ENCODE assay signal across 1 cellular context in the genomic region with DNA sequence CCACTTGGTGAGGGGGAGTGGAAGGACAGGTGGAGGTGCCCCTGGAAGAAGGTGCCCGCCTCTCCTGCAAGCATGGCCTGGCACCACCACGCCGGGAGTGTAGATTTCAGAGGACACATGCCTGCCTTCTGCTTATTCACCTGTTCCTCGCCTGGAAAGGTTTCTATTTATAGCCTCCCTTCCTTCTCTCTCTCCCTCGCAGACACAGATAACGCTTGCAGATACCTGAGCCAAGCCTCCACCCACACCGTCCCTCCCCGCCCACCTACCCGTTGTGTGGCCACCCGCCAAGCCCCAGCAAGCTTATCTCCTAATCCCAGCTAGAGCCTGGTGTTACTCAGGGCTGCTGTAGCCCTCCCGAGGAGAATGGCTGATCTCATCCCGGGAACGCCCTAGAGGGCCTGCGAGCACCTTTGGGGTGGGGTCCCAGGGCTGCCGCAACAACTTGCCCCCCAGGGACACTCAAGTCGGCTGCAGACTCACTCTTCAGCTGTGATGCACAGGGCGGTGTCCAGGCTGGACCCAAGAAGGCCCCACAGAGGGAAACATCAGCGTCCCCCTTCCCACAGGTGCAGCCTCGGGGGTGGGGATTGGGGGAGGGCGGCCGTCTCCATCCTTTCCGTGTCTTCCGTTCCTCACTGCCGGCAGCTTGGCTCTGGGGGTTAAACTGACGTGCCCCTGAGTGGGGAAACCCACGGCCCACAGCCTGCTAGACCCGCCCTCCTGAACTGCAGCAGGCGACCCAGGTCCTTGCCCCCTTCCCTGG.
TF ChIP-seq lines count a peak whose summit lies in the region.

No MANE protein-coding gene starts in this region.

TF ChIP-seq in K562, 482 proteins besides CTCF, POLR2A, EP300 and RAD21 (continued from another document and continues in another):
- no peak for TF ChIP-seq SAP30 (IDR thresholded peaks at IDR 0.05; ENCODE audit: borderline replicate concordance, insufficient read depth, low read depth, low read length, poor library complexity, severe bottlenecking)
- TF ChIP-seq ZNF717 (CRISPR knock-in tag; IDR thresholded peaks at IDR 0.05): no peak
- no peak for TF ChIP-seq PYGO2 (tag; IDR thresholded peaks at IDR 0.05)
- TF ChIP-seq TFE3 (CRISPR knock-in tag; IDR thresholded peaks at IDR 0.05): no peak
- no peak for TF ChIP-seq ZNF23 (CRISPR knock-in tag; IDR thresholded peaks at IDR 0.05)
- peak; percentile 89 for TF ChIP-seq JUN (IDR thresholded peaks at IDR 0.05; ENCODE audit: borderline replicate concordance, low read depth, low read length)
- no peak; the same call in 1 of the 2 replicates for TF ChIP-seq JUN (CRISPR knock-in tag; IDR thresholded peaks at IDR 0.05; ENCODE audit: borderline replicate concordance)
- no peak for TF ChIP-seq RBM25 (IDR thresholded peaks at IDR 0.05; ENCODE audit: low read depth, low read length, severe bottlenecking)
- no peak for TF ChIP-seq NR2F6 (CRISPR knock-in tag; IDR thresholded peaks at IDR 0.05)
- no peak for TF ChIP-seq ZNF512 (tag; IDR thresholded peaks at IDR 0.05)
- TF ChIP-seq KDM4B (IDR thresholded peaks at IDR 0.05; ENCODE audit: borderline replicate concordance in 2 of 2, low read depth in 1 of 2): 0 out of 4 replicates have a peak, but pooled peaks of 1 of the 2 experiments have one; percentile 21
- TF ChIP-seq XRCC3 (IDR thresholded peaks at IDR 0.05): no peak
- TF ChIP-seq GATA2 (CRISPR knock-in tag; IDR thresholded peaks at IDR 0.05): peak; percentile 97
- TF ChIP-seq REST (CRISPR knock-in tag; IDR thresholded peaks at IDR 0.05; ENCODE audit: low read depth): no peak
- TF ChIP-seq ZBTB8A (IDR thresholded peaks at IDR 0.05; ENCODE audit: partially characterized antibody): no peak
- no peak for TF ChIP-seq ADNP (tag; IDR thresholded peaks at IDR 0.05)
- peak; percentile 96 for TF ChIP-seq SOX6 (IDR thresholded peaks at IDR 0.05)
- peak; percentile 76 for TF ChIP-seq KLF13 (tag; IDR thresholded peaks at IDR 0.05; ENCODE audit: borderline replicate concordance, low read depth)
- no peak for TF ChIP-seq ZNF77 (CRISPR knock-in tag; IDR thresholded peaks at IDR 0.05)
- no peak for TF ChIP-seq PPARD (CRISPR knock-in tag; IDR thresholded peaks at IDR 0.05)
- TF ChIP-seq BCL6 (CRISPR knock-in tag; IDR thresholded peaks at IDR 0.05): no peak
- TF ChIP-seq HMG20A (CRISPR knock-in tag; conservative IDR thresholded peaks at IDR 0.05): no peak
- TF ChIP-seq MAFG (tag; conservative IDR thresholded peaks at IDR 0.05): no peak
- TF ChIP-seq SAFB2 (IDR thresholded peaks at IDR 0.05; ENCODE audit: borderline replicate concordance, low read depth, low read length, severe bottlenecking): no peak
- no peak for TF ChIP-seq TEAD2 (tag; IDR thresholded peaks at IDR 0.05)
- TF ChIP-seq, protein P1, sequence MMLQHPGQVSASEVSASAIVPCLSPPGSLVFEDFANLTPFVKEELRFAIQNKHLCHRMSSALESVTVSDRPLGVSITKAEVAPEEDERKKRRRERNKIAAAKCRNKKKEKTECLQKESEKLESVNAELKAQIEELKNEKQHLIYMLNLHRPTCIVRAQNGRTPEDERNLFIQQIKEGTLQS (IDR thresholded peaks at IDR 0.05): peak; percentile 94
- TF ChIP-seq, protein P1 (CRISPR knock-in tag; conservative IDR thresholded peaks at IDR 0.05): 0 out of 2 replicates have a peak, but pooled peaks have one; percentile 63
- no peak for TF ChIP-seq PCBP2 (IDR thresholded peaks at IDR 0.05; ENCODE audit: low read depth, low read length, poor library complexity, severe bottlenecking)
- no peak for TF ChIP-seq BRF2 (IDR thresholded peaks at IDR 0.05; ENCODE audit: borderline replicate concordance, insufficient read depth, insufficient read length)
- no peak for TF ChIP-seq ILK (tag; IDR thresholded peaks at IDR 0.05; ENCODE audit: borderline replicate concordance, low read depth)
- peak; percentile 77; the same call in 1 of the 2 replicates for TF ChIP-seq KAT7 (CRISPR knock-in tag; IDR thresholded peaks at IDR 0.05; ENCODE audit: borderline replicate concordance)
- no peak for TF ChIP-seq ZNF584 (CRISPR knock-in tag; IDR thresholded peaks at IDR 0.05; ENCODE audit: low read depth)
- TF ChIP-seq NRF1 (conservative IDR thresholded peaks at IDR 0.05 in 1 of 2, IDR thresholded peaks at IDR 0.05 in 1 of 2): peak in 1 of 2 experiments; percentile 39; a peak in 1 of 4 replicates
- no peak for TF ChIP-seq SREBF1 (IDR thresholded peaks at IDR 0.05; ENCODE audit: borderline replicate concordance, low read depth, low read length)
- peak; percentile 63 for TF ChIP-seq DACH1 (IDR thresholded peaks at IDR 0.05; ENCODE audit: partially characterized antibody)
- no peak for TF ChIP-seq SIN3B (IDR thresholded peaks at IDR 0.05; ENCODE audit: low read depth)
- TF ChIP-seq, protein P2, sequence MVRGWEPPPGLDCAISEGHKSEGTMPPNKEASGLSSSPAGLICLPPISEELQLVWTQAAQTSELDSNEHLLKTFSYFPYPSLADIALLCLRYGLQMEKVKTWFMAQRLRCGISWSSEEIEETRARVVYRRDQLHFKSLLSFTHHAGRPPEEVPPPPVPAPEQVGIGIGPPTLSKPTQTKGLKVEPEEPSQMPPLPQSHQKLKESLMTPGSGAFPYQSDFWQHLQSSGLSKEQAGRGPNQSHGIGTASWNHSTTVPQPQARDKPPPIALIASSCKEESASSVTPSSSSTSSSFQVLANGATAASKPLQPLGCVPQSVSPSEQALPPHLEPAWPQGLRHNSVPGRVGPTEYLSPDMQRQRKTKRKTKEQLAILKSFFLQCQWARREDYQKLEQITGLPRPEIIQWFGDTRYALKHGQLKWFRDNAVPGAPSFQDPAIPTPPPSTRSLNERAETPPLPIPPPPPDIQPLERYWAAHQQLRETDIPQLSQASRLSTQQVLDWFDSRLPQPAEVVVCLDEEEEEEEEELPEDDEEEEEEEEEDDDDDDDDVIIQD (CRISPR knock-in tag; IDR thresholded peaks at IDR 0.05): no peak
- TF ChIP-seq TARDBP (IDR thresholded peaks at IDR 0.05): no peak
- TF ChIP-seq ESRRB (CRISPR knock-in tag; IDR thresholded peaks at IDR 0.05; ENCODE audit: borderline replicate concordance): no peak
- no peak for TF ChIP-seq OTX1 (CRISPR knock-in tag; IDR thresholded peaks at IDR 0.05)
- TF ChIP-seq FOXO4 (CRISPR knock-in tag; IDR thresholded peaks at IDR 0.05): no peak
- TF ChIP-seq NCOA1 (IDR thresholded peaks at IDR 0.05; ENCODE audit: low read depth): peak; percentile 85; the same call in 1 of the 2 replicates
- peak; percentile 95 for TF ChIP-seq CBFA2T2 (conservative IDR thresholded peaks at IDR 0.05)
- no peak for TF ChIP-seq U2AF2 (optimal IDR thresholded peaks at IDR 0.05; ENCODE audit: low read depth, low read length)
- TF ChIP-seq TFAM (CRISPR knock-in tag; conservative IDR thresholded peaks at IDR 0.05): no peak
- TF ChIP-seq ZFX (CRISPR knock-in tag; IDR thresholded peaks at IDR 0.05): peak; percentile 70
- TF ChIP-seq, protein P3, sequence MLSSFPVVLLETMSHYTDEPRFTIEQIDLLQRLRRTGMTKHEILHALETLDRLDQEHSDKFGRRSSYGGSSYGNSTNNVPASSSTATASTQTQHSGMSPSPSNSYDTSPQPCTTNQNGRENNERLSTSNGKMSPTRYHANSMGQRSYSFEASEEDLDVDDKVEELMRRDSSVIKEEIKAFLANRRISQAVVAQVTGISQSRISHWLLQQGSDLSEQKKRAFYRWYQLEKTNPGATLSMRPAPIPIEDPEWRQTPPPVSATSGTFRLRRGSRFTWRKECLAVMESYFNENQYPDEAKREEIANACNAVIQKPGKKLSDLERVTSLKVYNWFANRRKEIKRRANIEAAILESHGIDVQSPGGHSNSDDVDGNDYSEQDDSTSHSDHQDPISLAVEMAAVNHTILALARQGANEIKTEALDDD (IDR thresholded peaks at IDR 0.05): 0 out of 2 replicates have a peak, but pooled peaks have one; percentile 56
- TF ChIP-seq, protein P4, sequence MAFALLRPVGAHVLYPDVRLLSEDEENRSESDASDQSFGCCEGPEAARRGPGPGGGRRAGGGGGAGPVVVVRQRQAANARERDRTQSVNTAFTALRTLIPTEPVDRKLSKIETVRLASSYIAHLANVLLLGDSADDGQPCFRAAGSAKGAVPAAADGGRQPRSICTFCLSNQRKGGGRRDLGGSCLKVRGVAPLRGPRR (CRISPR knock-in tag; IDR thresholded peaks at IDR 0.05): no peak
- TF ChIP-seq, protein P5, sequence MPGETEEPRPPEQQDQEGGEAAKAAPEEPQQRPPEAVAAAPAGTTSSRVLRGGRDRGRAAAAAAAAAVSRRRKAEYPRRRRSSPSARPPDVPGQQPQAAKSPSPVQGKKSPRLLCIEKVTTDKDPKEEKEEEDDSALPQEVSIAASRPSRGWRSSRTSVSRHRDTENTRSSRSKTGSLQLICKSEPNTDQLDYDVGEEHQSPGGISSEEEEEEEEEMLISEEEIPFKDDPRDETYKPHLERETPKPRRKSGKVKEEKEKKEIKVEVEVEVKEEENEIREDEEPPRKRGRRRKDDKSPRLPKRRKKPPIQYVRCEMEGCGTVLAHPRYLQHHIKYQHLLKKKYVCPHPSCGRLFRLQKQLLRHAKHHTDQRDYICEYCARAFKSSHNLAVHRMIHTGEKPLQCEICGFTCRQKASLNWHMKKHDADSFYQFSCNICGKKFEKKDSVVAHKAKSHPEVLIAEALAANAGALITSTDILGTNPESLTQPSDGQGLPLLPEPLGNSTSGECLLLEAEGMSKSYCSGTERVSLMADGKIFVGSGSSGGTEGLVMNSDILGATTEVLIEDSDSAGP (CRISPR knock-in tag; IDR thresholded peaks at IDR 0.05): no peak
- no peak for TF ChIP-seq ZNF324 (CRISPR knock-in tag; IDR thresholded peaks at IDR 0.05)
- 0 out of 2 replicates have a peak, but pooled peaks have one; percentile 9 for TF ChIP-seq ZBTB17 (CRISPR knock-in tag; IDR thresholded peaks at IDR 0.05)
- TF ChIP-seq TAF9B (IDR thresholded peaks at IDR 0.05; ENCODE audit: partially characterized antibody): no peak
- peak; percentile 99 for TF ChIP-seq NFIC (IDR thresholded peaks at IDR 0.05)
